13 cellular contexts compared by ENCODE assay signal in genomic region chrX:42678133-42678532, GRCh38.
DNase-seq lines count a peak whose midpoint lies in the region; ATAC-seq and TF ChIP-seq lines count a peak whose summit lies in the region.
"Had no signal": no experiment of that assay in that cellular context is flagged by ENCODE, and none has a peak within 500 bp of the region (broad histone marks: within the 10 kb centered on the region; RNA-seq: fewer than 3 reads in every experiment).

No MANE protein-coding gene starts in this region.

- DNase-seq in MCF 10A (ENCODE audit: unreplicated experiment): peak; percentile 64
- DNase-seq in breast epithelium (ENCODE audit: low spot score in 2 of 2): no peak
- DNase-seq in NCI-H82 (lab: John Stamatoyannopoulos, UW): peak; percentile 56
- DNase-seq in fibroblast of pulmonary artery (ENCODE audit: low read depth): peak; percentile 62
- DNase-seq in thoracic aorta (ENCODE audit: low spot score): peak; percentile 2
- DNase-seq in iPS-NIHi11 (ENCODE audit: low spot score): no peak
- DNase-seq: activated T-cell treated with anti-CD3 and anti-CD28 coated beads for 4 hours; BE2C; stimulated activated CD4-positive, alpha-beta T cell treated with anti-CD3 and anti-CD28 coated beads, Interleukin-2, amount 100 ng/mL, for 24 hours; stimulated activated naive CD4-positive, alpha-beta T cell had no signal

- H3K27me3 ChIP-seq in breast epithelium: peaks cover 0 to 14% of the 10 kb centered on the region in 2 donors
- H3K27me3 ChIP-seq in thoracic aorta (replicated peaks; ENCODE audit: insufficient read depth): no peaks in the 10 kb centered on the region
- H3K27me3 ChIP-seq: BE2C had no signal

- H3K4me1 Mint-ChIP-seq in MCF 10A (ENCODE audit: insufficient read depth, unreplicated experiment): no peaks in the 10 kb centered on the region

- ATAC-seq in thoracic aorta (ENCODE audit: insufficient number of reproducible peaks, low FRiP score, low read depth) (no peak), GM19397 (IDR thresholded peaks at IDR 0.05; ENCODE audit: unreplicated experiment) (no peak), GM21723 (IDR thresholded peaks at IDR 0.05; ENCODE audit: unreplicated experiment) (no peak)
- ATAC-seq: esophagus mucosa had no signal

- TF ChIP-seq CTCF in MCF 10A (IDR thresholded peaks at IDR 0.05; ENCODE audit: unreplicated experiment): peak; percentile 21
- TF ChIP-seq CTCF in breast epithelium (IDR thresholded peaks at IDR 0.05): no peak
- peak; percentile 36 for TF ChIP-seq CTCF in fibroblast of pulmonary artery (IDR thresholded peaks at IDR 0.05; ENCODE audit: low read length, missing control alignments)
- no peak for TF ChIP-seq CTCF in thoracic aorta (IDR thresholded peaks at IDR 0.05)

- no peak overlapping the region for H3K27ac Mint-ChIP-seq in MCF 10A (ENCODE audit: low read depth, unreplicated experiment)

- H3K4me3 Mint-ChIP-seq in MCF 10A (ENCODE audit: unreplicated experiment): no peak overlapping the region

- H3K4me3 ChIP-seq in breast epithelium (no peak overlapping the region), fibroblast of pulmonary artery (replicated peaks; ENCODE audit: low read depth, low read length) (no peak overlapping the region), thoracic aorta (no peak overlapping the region)

- H3K36me3 ChIP-seq in breast epithelium: no peaks in the 10 kb centered on the region
- H3K36me3 ChIP-seq in thoracic aorta: no peaks in the 10 kb centered on the region
- H3K36me3 ChIP-seq: BE2C had no signal

- H3K27me3 Mint-ChIP-seq in MCF 10A (ENCODE audit: insufficient read depth, unreplicated experiment): peaks cover 33% of the 10 kb centered on the region

- no peak overlapping the region for H3K27ac ChIP-seq in breast epithelium
- H3K27ac ChIP-seq in thoracic aorta: no peak overlapping the region

- H3K9me3 ChIP-seq in breast epithelium (no peaks in the 10 kb centered on the region), thoracic aorta (no peaks in the 10 kb centered on the region)
- H3K9me3 ChIP-seq: BE2C had no signal

- TF ChIP-seq POLR2A in breast epithelium (IDR thresholded peaks at IDR 0.05): no peak

- H3K9me3 Mint-ChIP-seq in MCF 10A (ENCODE audit: unreplicated experiment): no peaks in the 10 kb centered on the region

- BruUV-seq in MCF 10A (replicated peaks; lab: Mats Ljungman, UMichigan): no TSS peak

- intact Hi-C loops in MCF 10A (cut with micrococcal nuclease): no loop called here
- intact Hi-C loops in breast epithelium (cut with DNase I; ENCODE audit: low total_unique reads): no loop called here

- CTCF ChIA-PET in MCF 10A (lab: Yijun Ruan, JAX): interaction anchor here (0.6 kb wide), 1 partner anchor 873 kb away, joined by 3 read pairs; no protein-coding TSS in a partner anchor

- no peaks in the 10 kb centered on the region for H3K36me3 Mint-ChIP-seq in MCF 10A (ENCODE audit: insufficient read depth, unreplicated experiment)

- POLR2A ChIA-PET in MCF 10A (lab: Yijun Ruan, JAX): interaction anchor here (0.8 kb wide), 1 partner anchor 896 kb away, joined by 5 read pairs; no protein-coding TSS in a partner anchor

- H3K4me1 ChIP-seq in breast epithelium (no peaks in the 10 kb centered on the region), thoracic aorta (ENCODE audit: control insufficient read depth in 1 of 2, low read depth in 2 of 2) (no peaks in the 10 kb centered on the region)
- H3K4me1 ChIP-seq: BE2C had no signal

Comparison
In these comparisons a context has a peak if more than half of its experiments do, and no peak if none do; other contexts are left out.
1. DNase-seq: peak in MCF 10A (single experiment), NCI-H82 (single experiment), fibroblast of pulmonary artery (single experiment) and thoracic aorta (single experiment); none in breast epithelium (0 of 2) and iPS-NIHi11 (single experiment).
2. CTCF ChIP-seq: peak in MCF 10A (single experiment) and fibroblast of pulmonary artery (single experiment); none in breast epithelium (0 of 3) and thoracic aorta (single experiment).